ENCODE assay signal across 16 cellular contexts in the genomic region with DNA sequence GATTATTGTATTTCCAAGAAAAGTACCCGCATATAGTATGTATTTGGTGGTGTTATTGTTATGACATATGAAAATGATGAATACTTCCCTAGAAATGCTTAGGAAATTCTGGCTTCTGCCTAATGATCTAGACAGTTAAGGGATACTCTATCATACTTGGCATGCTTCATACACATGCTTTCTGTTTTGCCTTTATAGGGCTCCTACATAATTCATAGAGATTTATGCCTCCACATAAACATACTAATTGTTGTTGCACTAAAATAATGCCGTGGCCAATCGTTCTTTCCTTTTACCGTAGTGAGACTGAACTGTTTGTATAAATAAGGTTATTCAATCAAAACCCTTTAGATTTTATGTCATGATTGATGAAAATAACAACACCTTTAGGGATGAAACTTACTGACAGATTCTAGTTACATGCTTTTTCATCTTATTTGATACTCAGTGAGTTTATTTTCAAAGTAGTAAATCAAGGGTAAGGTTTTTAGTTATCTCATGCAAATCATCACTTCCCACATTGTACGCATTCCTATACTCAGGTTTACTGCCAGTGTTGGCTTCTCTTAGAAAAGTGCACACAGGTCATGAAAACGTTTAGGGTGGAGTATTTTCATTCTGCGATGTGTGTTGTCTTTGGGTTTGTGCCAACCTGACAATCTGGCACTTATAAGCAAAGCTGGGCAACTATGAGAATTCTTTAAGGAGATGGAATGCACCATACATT. TPM values are rescaled to one million over a fixed set of nuclear protein-coding genes. Genes with fewer than 3 reads are reported as not detected.
DNase-seq lines count a peak whose midpoint lies in the region; ATAC-seq and TF ChIP-seq lines count a peak whose summit lies in the region.
"Had no signal": no experiment of that assay in that cellular context is flagged by ENCODE, and none has a peak within 500 bp of the region (broad histone marks: within the 10 kb centered on the region; RNA-seq: fewer than 3 reads in every experiment).

No MANE protein-coding gene starts in this region.

- no peaks in the 10 kb centered on the region for H3K4me1 ChIP-seq in colonic mucosa

- H3K4me1 Mint-ChIP-seq in osteocyte (ENCODE audit: unreplicated experiment) = peaks cover 53% of the 10 kb centered on the region
- H3K4me1 Mint-ChIP-seq in activated CD8-positive, alpha-beta T cell treated with anti-CD3 and anti-CD28 coated beads, Interleukin-2, amount 10 ng/mL, durations not matched to agents 7 days and 5 days (ENCODE audit: low read depth) = no peaks in the 10 kb centered on the region
- H3K4me1 Mint-ChIP-seq: B cell had no signal

- no peak overlapping the region for H3K9ac ChIP-seq in colonic mucosa (ENCODE audit: low read depth in 2 of 2, low read length in 2 of 2)

- no peak for TF ChIP-seq CTCF in colonic mucosa (IDR thresholded peaks at IDR 0.05)
- no peak for TF ChIP-seq CTCF in osteocyte (IDR thresholded peaks at IDR 0.05)

- H3K36me3 ChIP-seq in colonic mucosa = no peaks in the 10 kb centered on the region

- intact Hi-C loops in colonic mucosa (cut with DNase I) = loop anchor here (10.0 kb wide), 1 partner anchor 141 kb away; a partner anchor contains a TSS

- no peak overlapping the region for H3K4me3 ChIP-seq in colonic mucosa

- peak overlapping the region; percentile 30 for H3K4me3 Mint-ChIP-seq in osteocyte (ENCODE audit: unreplicated experiment)
- H3K4me3 Mint-ChIP-seq in activated CD8-positive, alpha-beta T cell treated with anti-CD3 and anti-CD28 coated beads, Interleukin-2, amount 10 ng/mL, durations not matched to agents 7 days and 5 days = no peak overlapping the region
- H3K4me3 Mint-ChIP-seq: activated naive CD8-positive, alpha-beta T cell; B cell; dendritic cell treated with granulocyte-macrophage colony-stimulating factor and Interleukin-4, amounts not matched to agents 40 ng/mL and 50 ng/mL, for 4 days had no signal

- no peaks in the 10 kb centered on the region for H3K27me3 ChIP-seq in colonic mucosa

- POLR2A ChIA-PET in activated CD8-positive, alpha-beta T cell treated with anti-CD3 and anti-CD28 coated beads, Interleukin-2, amount 10 ng/mL, durations not matched to agents 7 days and 5 days (lab: Charles Lee) = no interaction called here

- H3K27ac Mint-ChIP-seq in osteocyte (ENCODE audit: unreplicated experiment) = peak overlapping the region; percentile 55
- no peak overlapping the region for H3K27ac Mint-ChIP-seq in activated CD8-positive, alpha-beta T cell treated with anti-CD3 and anti-CD28 coated beads, Interleukin-2, amount 10 ng/mL, durations not matched to agents 7 days and 5 days
- H3K27ac Mint-ChIP-seq: activated naive CD8-positive, alpha-beta T cell; B cell; dendritic cell treated with granulocyte-macrophage colony-stimulating factor and Interleukin-4, amounts not matched to agents 40 ng/mL and 50 ng/mL, for 4 days had no signal

- no peaks in the 10 kb centered on the region for H3K27me3 Mint-ChIP-seq in osteocyte (ENCODE audit: unreplicated experiment)
- no peaks in the 10 kb centered on the region for H3K27me3 Mint-ChIP-seq in activated CD8-positive, alpha-beta T cell treated with anti-CD3 and anti-CD28 coated beads, Interleukin-2, amount 10 ng/mL, durations not matched to agents 7 days and 5 days (ENCODE audit: low read depth)
- H3K27me3 Mint-ChIP-seq: activated naive CD8-positive, alpha-beta T cell; B cell; dendritic cell treated with granulocyte-macrophage colony-stimulating factor and Interleukin-4, amounts not matched to agents 40 ng/mL and 50 ng/mL, for 4 days had no signal

- H3K27ac ChIP-seq in colonic mucosa = no peak overlapping the region

- peak; percentile 61 for DNase-seq in Daoy (ENCODE audit: low read depth)
- DNase-seq in NCI-H460 (ENCODE audit: extremely low read depth, low read depth) = peak; percentile 26
- DNase-seq in colonic mucosa = peak; percentile 75
- no peak for DNase-seq in osteocyte (ENCODE audit: extremely low spot score, unreplicated experiment)
- DNase-seq in activated CD8-positive, alpha-beta T cell treated with anti-CD3 and anti-CD28 coated beads, Interleukin-2, amount 10 ng/mL, durations not matched to agents 7 days and 5 days = no peak
- no peak for DNase-seq in anterior cingulate cortex (lab: John Stamatoyannopoulos, UW)
- DNase-seq in NCI-H1048 (lab: John Stamatoyannopoulos, UW) = no peak
- DNase-seq: activated CD4-positive, alpha-beta T cell treated with anti-CD3 and anti-CD28 coated beads for 1 hour; NCI-H1105; NCI-H446 treated with DMSO at 0.1 percent for 48 hours; occipital lobe; stimulated activated CD4-positive, alpha-beta T cell treated with anti-CD3 and anti-CD28 coated beads, Interleukin-15, amount 100 ng/mL, for 24 hours had no signal

- no peak for ATAC-seq in activated CD8-positive, alpha-beta T cell treated with anti-CD3 and anti-CD28 coated beads, Interleukin-2, amount 10 ng/mL, durations not matched to agents 7 days and 5 days
- ATAC-seq in GM21526 (IDR thresholded peaks at IDR 0.05; ENCODE audit: low FRiP score, unreplicated experiment) = no peak

- peaks cover 8% of the 10 kb centered on the region for H3K36me3 Mint-ChIP-seq in osteocyte (ENCODE audit: unreplicated experiment)
- no peaks in the 10 kb centered on the region for H3K36me3 Mint-ChIP-seq in activated CD8-positive, alpha-beta T cell treated with anti-CD3 and anti-CD28 coated beads, Interleukin-2, amount 10 ng/mL, durations not matched to agents 7 days and 5 days (ENCODE audit: low read depth)

- no peaks in the 10 kb centered on the region for H3K9me3 ChIP-seq in colonic mucosa

- CTCF ChIA-PET in activated CD8-positive, alpha-beta T cell treated with anti-CD3 and anti-CD28 coated beads, Interleukin-2, amount 10 ng/mL, durations not matched to agents 7 days and 5 days (lab: Charles Lee) = no interaction called here

- H3K9me3 Mint-ChIP-seq in osteocyte (ENCODE audit: unreplicated experiment) = peaks cover 8% of the 10 kb centered on the region
- no peaks in the 10 kb centered on the region for H3K9me3 Mint-ChIP-seq in activated CD8-positive, alpha-beta T cell treated with anti-CD3 and anti-CD28 coated beads, Interleukin-2, amount 10 ng/mL, durations not matched to agents 7 days and 5 days (ENCODE audit: insufficient read depth)
- H3K9me3 Mint-ChIP-seq: dendritic cell treated with granulocyte-macrophage colony-stimulating factor and Interleukin-4, amounts not matched to agents 40 ng/mL and 50 ng/mL, for 4 days had no signal

RNA-seq across cellular contexts. Expression of a gene that starts 40.5 kb away (rescaled TPM):
- 7.3 and 7.4 TPM in 2 replicates for total RNA-seq in Daoy (2014; rRNA removed; shearing (Covaris generic))
- total RNA-seq in NCI-H460 (2014; rRNA removed; shearing (Covaris generic)) = 5.7 and 8.4 TPM in 2 replicates
- polyA plus RNA-seq in NCI-H460 (2014; cell fraction: nucleus; rRNA removed) = 4.9 and 8.8 TPM in 2 replicates
- total RNA-seq in colonic mucosa (10 to 100 TPM; 11.6 to 15.8 TPM), osteocyte (8.0 and 9.2 TPM in 2 replicates)
- total RNA-seq in activated CD8-positive, alpha-beta T cell treated with anti-CD3 and anti-CD28 coated beads, Interleukin-2, amount 10 ng/mL, durations not matched to agents 7 days and 5 days = 10 to 100 TPM; 14.6 to 15.1 TPM

Comparison
In these comparisons a context has a peak if more than half of its experiments do, and no peak if none do; other contexts are left out.
1. DNase-seq: peak in Daoy (single experiment), NCI-H460 (single experiment) and colonic mucosa (single experiment); none in osteocyte (single experiment), activated CD8-positive, alpha-beta T cell treated with anti-CD3 and anti-CD28 coated beads, Interleukin-2, amount 10 ng/mL, durations not matched to agents 7 days and 5 days (single experiment), anterior cingulate cortex (0 of 58) and NCI-H1048 (single experiment).